Comparison of ENCODE assay signal across 12 cellular contexts in genomic region chr6:72382602-72383529, GRCh38.
DNase-seq lines count a peak whose midpoint lies in the region; ATAC-seq and TF ChIP-seq lines count a peak whose summit lies in the region.
"Had no signal": no experiment of that assay in that cellular context is flagged by ENCODE, and none has a peak within 500 bp of the region (broad histone marks: within the 10 kb centered on the region; RNA-seq: fewer than 3 reads in every experiment).

No MANE protein-coding gene starts in this region.

- peaks cover 18% of the 10 kb centered on the region for H3K36me3 ChIP-seq in DOHH2 (ENCODE audit: control insufficient read depth, low read length)
- H3K36me3 ChIP-seq: tibial nerve had no signal

- no peaks in the 10 kb centered on the region for H4K20me1 ChIP-seq in DOHH2 (ENCODE audit: control insufficient read depth, insufficient read depth, low read depth, low read length)

- DNase-seq in NCI-H1417 treated with DMSO at 0.1 percent for 48 hours (lab: John Stamatoyannopoulos, UW) (no peak), right cardiac atrium (no peak), cerebellar nuclear complex (lab: John Stamatoyannopoulos, UW) (no peak), NCI-H2171 (lab: John Stamatoyannopoulos, UW) (no peak)
- DNase-seq: effector memory CD4-positive, alpha-beta T cell; Kasumi-1; OCI-M1 had no signal

- H3K79me2 ChIP-seq in DOHH2 (ENCODE audit: control insufficient read depth, low read length), result peaks cover 38% of the 10 kb centered on the region

- H3K27me3 ChIP-seq in DOHH2 (ENCODE audit: control insufficient read depth, low read length) (no peaks in the 10 kb centered on the region), right cardiac atrium (ENCODE audit: control insufficient read depth, insufficient read depth) (no peaks in the 10 kb centered on the region)
- H3K27me3 ChIP-seq: tibial nerve had no signal

- peaks cover 45% of the 10 kb centered on the region for H3K4me1 ChIP-seq in DOHH2 (ENCODE audit: control insufficient read depth, low read length)
- no peaks in the 10 kb centered on the region for H3K4me1 ChIP-seq in right cardiac atrium (ENCODE audit: control insufficient read depth, insufficient read depth, low read length)
- H3K4me1 ChIP-seq: tibial nerve had no signal

- H3K4me3 ChIP-seq in DOHH2 (ENCODE audit: low read length), result peak overlapping the region; percentile 71
- no peak overlapping the region for H3K4me3 ChIP-seq in right cardiac atrium (ENCODE audit: low read length)
- H3K4me3 ChIP-seq: tibial nerve had no signal

- peaks cover 7% of the 10 kb centered on the region; the same call in 1 of the 2 replicates for H3F3A ChIP-seq in DOHH2 (ENCODE audit: control insufficient read depth, insufficient read depth)

- intact Hi-C loops in right cardiac atrium (cut with DNase I), result no loop called here

- H3K9me3 ChIP-seq in DOHH2 (ENCODE audit: control insufficient read depth, insufficient read depth, low read length) (0 out of 2 replicates have a peak, but pooled peaks cover 2% of the 10 kb centered on the region), right cardiac atrium (ENCODE audit: control insufficient read depth, low read length) (no peaks in the 10 kb centered on the region)
- H3K9me3 ChIP-seq: tibial nerve had no signal

- H3K27ac ChIP-seq in DOHH2 (ENCODE audit: low read depth, low read length), result peak overlapping the region; percentile 94
- no peak overlapping the region for H3K27ac ChIP-seq in right cardiac atrium (ENCODE audit: low read length)
- H3K27ac ChIP-seq: tibial nerve had no signal

- peak overlapping the region; percentile 83 for H3K4me2 ChIP-seq in DOHH2 (ENCODE audit: low read length)

- ATAC-seq in GM19328 (IDR thresholded peaks at IDR 0.05; ENCODE audit: unreplicated experiment) (peak; percentile 96), HG02798 (IDR thresholded peaks at IDR 0.05; ENCODE audit: poor library complexity, unreplicated experiment) (peak; percentile 96), HG03565 (IDR thresholded peaks at IDR 0.05; ENCODE audit: unreplicated experiment) (peak; percentile 97), right cardiac atrium (no peak)

- TF ChIP-seq CTCF in DOHH2 (IDR thresholded peaks at IDR 0.05; ENCODE audit: low read depth, low read length, poor library complexity, severe bottlenecking), result no peak

- no peaks in the 10 kb centered on the region for H3K9me2 ChIP-seq in DOHH2 (replicated peaks; ENCODE audit: control insufficient read depth, low read length)

- WGBS in right cardiac atrium, result 59% methylated on average over 4 of the region's 4 CpGs

Comparison
In these comparisons a context has a peak if more than half of its experiments do, and no peak if none do; other contexts are left out.
1. ATAC-seq: peak in GM19328 (single experiment), HG02798 (single experiment) and HG03565 (single experiment); none in right cardiac atrium (0 of 2).